ENCODE assay signal across 20 cellular contexts in genomic region chr6:124573953-124574352, GRCh38.
"Had no signal": no experiment of that assay in that cellular context is flagged by ENCODE, and none has a peak within 500 bp of the region (broad histone marks: within the 10 kb centered on the region; RNA-seq: fewer than 3 reads in every experiment).

No MANE protein-coding gene starts in this region.

- DNase-seq: activated CD4-positive, alpha-beta T cell treated with anti-CD3 and anti-CD28 coated beads, Interleukin-2, amount 50 U/mL, for 1 hour; activated CD4-positive, CD25-positive, alpha-beta regulatory T cell treated with anti-CD3 and anti-CD28 coated beads, Interleukin-2, amount 50 U/mL, for 72 hours; activated T-cell treated with anti-CD3 and anti-CD28 coated beads, Interleukin-2, amount 50 U/mL, for 24 hours; central memory CD4-positive, alpha-beta T cell; effector memory CD4-positive, alpha-beta T cell; foreskin melanocyte; glutamatergic neuron; immature natural killer cell; left ventricle myocardium inferior; ovary; spleen; stimulated activated CD4-positive, alpha-beta T cell treated with anti-CD3 and anti-CD28 coated beads, Interleukin-4, amount 100 ng/mL, for 1 hour; stimulated activated naive CD4-positive, alpha-beta T cell; testis; trophoblast cell; uterus; WERI-Rb-1 had no signal

- H3K9me3 ChIP-seq: neutrophil, ovary, prostate gland, testis, uterus had no signal

- H3K27me3 ChIP-seq: hepatocyte, neutrophil, ovary, spleen, testis, uterus had no signal

- H3K4me1 ChIP-seq: left ventricle myocardium inferior, prostate gland, spleen, testis, uterus had no signal

- H3K4me3 ChIP-seq: hepatocyte, left ventricle myocardium inferior, ovary, prostate gland, spleen, testis, uterus had no signal

- H3K36me3 ChIP-seq: left ventricle myocardium inferior, neutrophil, ovary, prostate gland, spleen, uterus, WERI-Rb-1 had no signal

- H3K27ac ChIP-seq: hepatocyte, left ventricle myocardium inferior, neutrophil, ovary, prostate gland, spleen, testis, uterus, WERI-Rb-1 had no signal
